Comparison of ENCODE assay signal across 8 cellular contexts in the genomic region with DNA sequence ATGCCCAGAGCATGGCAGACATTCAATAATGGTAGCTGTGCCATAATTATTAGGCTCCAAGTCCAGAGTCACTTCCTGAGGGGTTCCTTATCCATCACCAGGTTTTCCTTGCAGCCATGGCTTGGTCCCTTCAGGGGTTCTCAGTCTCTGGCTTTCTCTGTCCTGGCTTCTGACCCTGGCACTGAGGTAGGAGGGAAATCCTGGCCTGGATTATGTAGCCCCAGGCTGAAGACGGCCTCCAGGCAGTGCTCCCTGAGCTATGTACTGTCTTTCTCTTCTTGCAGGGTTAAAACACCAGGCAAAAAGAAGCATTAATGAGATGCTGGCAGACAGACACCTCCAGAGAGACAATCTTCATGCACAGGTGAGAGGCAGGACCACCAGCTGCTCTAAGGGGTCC. TPM values are rescaled to one million over a fixed set of nuclear protein-coding genes. Genes with fewer than 3 reads are reported as not detected.
DNase-seq lines count a peak whose midpoint lies in the region; ATAC-seq and TF ChIP-seq lines count a peak whose summit lies in the region.

No MANE protein-coding gene starts in this region.

- no peaks in the 10 kb centered on the region for H3K27me3 Mint-ChIP-seq in WTC11 (ENCODE audit: low read depth)
- H3K27me3 Mint-ChIP-seq in naive thymus-derived CD8-positive, alpha-beta T cell = peaks cover 0 to 36% (median 11%) of the 10 kb centered on the region in 5 donors

- H3K4me1 ChIP-seq in testis = no peaks in the 10 kb centered on the region

- H3K36me3 Mint-ChIP-seq in WTC11 = no peaks in the 10 kb centered on the region
- H3K36me3 Mint-ChIP-seq in naive thymus-derived CD8-positive, alpha-beta T cell = no peaks in the 10 kb centered on the region

- no peak for TF ChIP-seq POLR2A in testis (IDR thresholded peaks at IDR 0.05)

- H3K4me3 ChIP-seq in testis = no peak overlapping the region

- ATAC-seq in WTC11 (peak; percentile 77), GM21447 (IDR thresholded peaks at IDR 0.05; ENCODE audit: unreplicated experiment) (no peak)
- ATAC-seq in naive thymus-derived CD8-positive, alpha-beta T cell = no peak

- no peaks in the 10 kb centered on the region for H3K9me3 Mint-ChIP-seq in WTC11
- no peaks in the 10 kb centered on the region for H3K9me3 Mint-ChIP-seq in naive thymus-derived CD8-positive, alpha-beta T cell

- H3K9me3 ChIP-seq in testis = no peaks in the 10 kb centered on the region

- no peak overlapping the region for H3K27ac Mint-ChIP-seq in WTC11
- H3K27ac Mint-ChIP-seq in naive thymus-derived CD8-positive, alpha-beta T cell = no peak overlapping the region

- peaks cover 13% of the 10 kb centered on the region for H3K4me1 Mint-ChIP-seq in WTC11
- peaks cover 0 to 7% (median 4%) of the 10 kb centered on the region in 4 donors for H3K4me1 Mint-ChIP-seq in naive thymus-derived CD8-positive, alpha-beta T cell

- CTCF ChIA-PET in GM10248 (lab: Yijun Ruan, JAX) = interaction anchor here (1.5 to 13.4 kb wide), 2 partner anchors 115 to 179 kb away, joined by 5 to 209 read pairs; a partner anchor contains a TSS
- CTCF ChIA-PET in WTC11 (lab: Charles Lee) = interaction anchor here (1.0 to 2.3 kb wide), 5 partner anchors 33 to 179 kb away, joined by 5 to 18 read pairs (median 7); a partner anchor contains a TSS

- H3K36me3 ChIP-seq in testis (ENCODE audit: low read depth, missing control alignments) = no peaks in the 10 kb centered on the region

- intact Hi-C loops in testis (cut with DNase I; ENCODE audit: low total_unique reads) = loop anchor here (5.0 kb wide), 2 partner anchors 112 to 177 kb away; no protein-coding TSS in a partner anchor

- H3K27ac ChIP-seq in testis = no peak overlapping the region

- TF ChIP-seq CTCF in AG09319 (IDR thresholded peaks at IDR 0.05; ENCODE audit: low read depth, low read length) (no peak), GM10248 (IDR thresholded peaks at IDR 0.05; ENCODE audit: control extremely low read depth, extremely low read depth, low read depth, missing control alignments) (no peak), WTC11 (IDR thresholded peaks at IDR 0.05) (no peak), testis (IDR thresholded peaks at IDR 0.05) (no peak)

- H3K27me3 ChIP-seq in testis = no peaks in the 10 kb centered on the region

- H3K4me3 Mint-ChIP-seq in WTC11 = no peak overlapping the region
- H3K4me3 Mint-ChIP-seq in naive thymus-derived CD8-positive, alpha-beta T cell = no peak overlapping the region

- DNase-seq in AG09319 (ENCODE audit: extremely low read depth, low read depth) (peak; percentile 78), GM10248 (ENCODE audit: extremely low spot score) (peak; percentile 62), NCI-H2081 (lab: John Stamatoyannopoulos, UW) (peak; percentile 56 to 74), WTC11 (ENCODE audit: low spot score) (peak; percentile 82), hepatic stellate cell (ENCODE audit: low spot score) (peak; percentile 95), testis (peak; percentile 82)
- DNase-seq in naive thymus-derived CD8-positive, alpha-beta T cell = no peak

- POLR2A ChIA-PET in GM10248 (lab: Yijun Ruan, JAX) = no interaction called here
- POLR2A ChIA-PET in WTC11 (lab: Charles Lee) = no interaction called here
- POLR2A ChIA-PET in naive thymus-derived CD8-positive, alpha-beta T cell (lab: Charles Lee) = no interaction called here

- 33 to 39% methylated on average over 1 of the region's 1 CpG for WGBS in testis, 2 donors

TF ChIP-seq in WTC11, 78 proteins besides CTCF, POLR2A, EP300 and RAD21:
- TF ChIP-seq IRF2 (CRISPR knock-in tag; IDR thresholded peaks at IDR 0.05; ENCODE audit: borderline replicate concordance, low read depth) = no peak
- TF ChIP-seq, protein P1, sequence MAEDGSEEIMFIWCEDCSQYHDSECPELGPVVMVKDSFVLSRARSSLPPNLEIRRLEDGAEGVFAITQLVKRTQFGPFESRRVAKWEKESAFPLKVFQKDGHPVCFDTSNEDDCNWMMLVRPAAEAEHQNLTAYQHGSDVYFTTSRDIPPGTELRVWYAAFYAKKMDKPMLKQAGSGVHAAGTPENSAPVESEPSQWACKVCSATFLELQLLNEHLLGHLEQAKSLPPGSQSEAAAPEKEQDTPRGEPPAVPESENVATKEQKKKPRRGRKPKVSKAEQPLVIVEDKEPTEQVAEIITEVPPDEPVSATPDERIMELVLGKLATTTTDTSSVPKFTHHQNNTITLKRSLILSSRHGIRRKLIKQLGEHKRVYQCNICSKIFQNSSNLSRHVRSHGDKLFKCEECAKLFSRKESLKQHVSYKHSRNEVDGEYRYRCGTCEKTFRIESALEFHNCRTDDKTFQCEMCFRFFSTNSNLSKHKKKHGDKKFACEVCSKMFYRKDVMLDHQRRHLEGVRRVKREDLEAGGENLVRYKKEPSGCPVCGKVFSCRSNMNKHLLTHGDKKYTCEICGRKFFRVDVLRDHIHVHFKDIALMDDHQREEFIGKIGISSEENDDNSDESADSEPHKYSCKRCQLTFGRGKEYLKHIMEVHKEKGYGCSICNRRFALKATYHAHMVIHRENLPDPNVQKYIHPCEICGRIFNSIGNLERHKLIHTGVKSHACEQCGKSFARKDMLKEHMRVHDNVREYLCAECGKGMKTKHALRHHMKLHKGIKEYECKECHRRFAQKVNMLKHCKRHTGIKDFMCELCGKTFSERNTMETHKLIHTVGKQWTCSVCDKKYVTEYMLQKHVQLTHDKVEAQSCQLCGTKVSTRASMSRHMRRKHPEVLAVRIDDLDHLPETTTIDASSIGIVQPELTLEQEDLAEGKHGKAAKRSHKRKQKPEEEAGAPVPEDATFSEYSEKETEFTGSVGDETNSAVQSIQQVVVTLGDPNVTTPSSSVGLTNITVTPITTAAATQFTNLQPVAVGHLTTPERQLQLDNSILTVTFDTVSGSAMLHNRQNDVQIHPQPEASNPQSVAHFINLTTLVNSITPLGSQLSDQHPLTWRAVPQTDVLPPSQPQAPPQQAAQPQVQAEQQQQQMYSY (CRISPR knock-in tag; IDR thresholded peaks at IDR 0.05) = peak; percentile 99
- no peak for TF ChIP-seq RORB (CRISPR knock-in tag; IDR thresholded peaks at IDR 0.05)
- TF ChIP-seq, protein P2, sequence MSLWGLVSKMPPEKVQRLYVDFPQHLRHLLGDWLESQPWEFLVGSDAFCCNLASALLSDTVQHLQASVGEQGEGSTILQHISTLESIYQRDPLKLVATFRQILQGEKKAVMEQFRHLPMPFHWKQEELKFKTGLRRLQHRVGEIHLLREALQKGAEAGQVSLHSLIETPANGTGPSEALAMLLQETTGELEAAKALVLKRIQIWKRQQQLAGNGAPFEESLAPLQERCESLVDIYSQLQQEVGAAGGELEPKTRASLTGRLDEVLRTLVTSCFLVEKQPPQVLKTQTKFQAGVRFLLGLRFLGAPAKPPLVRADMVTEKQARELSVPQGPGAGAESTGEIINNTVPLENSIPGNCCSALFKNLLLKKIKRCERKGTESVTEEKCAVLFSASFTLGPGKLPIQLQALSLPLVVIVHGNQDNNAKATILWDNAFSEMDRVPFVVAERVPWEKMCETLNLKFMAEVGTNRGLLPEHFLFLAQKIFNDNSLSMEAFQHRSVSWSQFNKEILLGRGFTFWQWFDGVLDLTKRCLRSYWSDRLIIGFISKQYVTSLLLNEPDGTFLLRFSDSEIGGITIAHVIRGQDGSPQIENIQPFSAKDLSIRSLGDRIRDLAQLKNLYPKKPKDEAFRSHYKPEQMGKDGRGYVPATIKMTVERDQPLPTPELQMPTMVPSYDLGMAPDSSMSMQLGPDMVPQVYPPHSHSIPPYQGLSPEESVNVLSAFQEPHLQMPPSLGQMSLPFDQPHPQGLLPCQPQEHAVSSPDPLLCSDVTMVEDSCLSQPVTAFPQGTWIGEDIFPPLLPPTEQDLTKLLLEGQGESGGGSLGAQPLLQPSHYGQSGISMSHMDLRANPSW (CRISPR knock-in tag; conservative IDR thresholded peaks at IDR 0.05; ENCODE audit: low read depth) = no peak
- no peak for TF ChIP-seq NR3C1 (CRISPR knock-in tag; conservative IDR thresholded peaks at IDR 0.05; ENCODE audit: low read depth)
- no peak for TF ChIP-seq NFYB (CRISPR knock-in tag; conservative IDR thresholded peaks at IDR 0.05; ENCODE audit: low read depth)

RNA-seq across cellular contexts. Expression of a gene that starts 9.5 kb away (rescaled TPM):
- total RNA-seq in WTC11 (2021) (0.61 to 2.0 TPM (median 1.9 TPM) in 3 replicates), testis (1 to 10 TPM in 1 of 2 donors, under 1 TPM in 1; 0.63 to 1.2 TPM)
- 0.80 TPM for polyA plus RNA-seq in testis (ENCODE audit: insufficient read depth, low read depth, low replicate concordance)
- not detected for total RNA-seq in naive thymus-derived CD8-positive, alpha-beta T cell
- not detected for polyA plus RNA-seq in naive thymus-derived CD8-positive, alpha-beta T cell

RNA-seq across cellular contexts. Expression of a gene that starts 34.5 kb away (rescaled TPM):
- total RNA-seq in WTC11 (2021) (0.15 to 0.57 TPM (median 0.18 TPM) in 3 replicates), testis (under 1 TPM in 1 of 2 donors, not detected in 1; 0.31 TPM)
- 1.6 TPM for polyA plus RNA-seq in testis (ENCODE audit: insufficient read depth, low read depth, low replicate concordance)
- not detected for total RNA-seq in naive thymus-derived CD8-positive, alpha-beta T cell
- not detected for polyA plus RNA-seq in naive thymus-derived CD8-positive, alpha-beta T cell

Comparison
In these comparisons a context has a peak if more than half of its experiments do, and no peak if none do; other contexts are left out.
1. DNase-seq: peak in AG09319 (single experiment), GM10248 (single experiment), NCI-H2081 (2 of 2), WTC11 (single experiment), hepatic stellate cell (single experiment) and testis (single experiment); none in naive thymus-derived CD8-positive, alpha-beta T cell (0 of 10).